Comparison of ENCODE assay signal across 9 cellular contexts in the genomic region with DNA sequence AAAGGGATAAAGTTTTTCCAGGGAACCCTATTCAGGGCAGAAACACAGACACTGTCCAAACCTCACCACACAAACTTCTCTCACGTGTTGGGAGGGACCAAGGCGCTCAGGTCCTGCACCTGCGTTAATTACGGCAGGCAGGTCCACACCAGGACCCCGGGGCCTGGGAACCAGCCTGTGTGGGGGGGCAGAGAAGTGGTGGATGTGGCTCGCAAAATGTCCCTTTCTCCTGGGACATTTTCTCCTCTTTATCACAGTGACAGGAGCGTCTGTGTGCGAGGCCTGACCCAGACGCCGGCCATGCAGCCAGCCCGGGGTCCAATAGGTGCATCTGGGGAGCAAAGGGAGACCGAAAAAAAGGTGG.
A peak's percentile ranks its signal among the peaks of the same experiment; 100 is the strongest.
DNase-seq lines count a peak whose midpoint lies in the region; ATAC-seq, FAIRE-seq and TF ChIP-seq lines count a peak whose summit lies in the region.
"Had no signal": no experiment of that assay in that cellular context is flagged by ENCODE, and none has a peak within 500 bp of the region (broad histone marks: within the 10 kb centered on the region; RNA-seq: fewer than 3 reads in every experiment).

No MANE protein-coding gene starts in this region.

- no peaks in the 10 kb centered on the region for H3K27me3 ChIP-seq in CD4-positive, alpha-beta T cell (ENCODE audit: control insufficient read depth, insufficient read depth, low read length)
- H3K27me3 ChIP-seq in parathyroid adenoma (ENCODE audit: control insufficient read depth, insufficient read depth, low read length) = no peaks in the 10 kb centered on the region

- peaks cover 25% of the 10 kb centered on the region for H3K4me1 Mint-ChIP-seq in CD4-positive, alpha-beta T cell (ENCODE audit: low read depth)

- ATAC-seq in CD4-positive, alpha-beta T cell (ENCODE audit: poor library complexity) = no peak
- no peak for ATAC-seq in GM21528 (IDR thresholded peaks at IDR 0.05; ENCODE audit: low FRiP score, unreplicated experiment)

- no peaks in the 10 kb centered on the region for H3K9me3 Mint-ChIP-seq in CD4-positive, alpha-beta T cell

- H3K4me2 ChIP-seq in parathyroid adenoma (ENCODE audit: low read length) = peak overlapping the region; percentile 99

- H3K27ac ChIP-seq in CD4-positive, alpha-beta T cell (ENCODE audit: low read depth, low read length) = no peak overlapping the region
- H3K27ac ChIP-seq in caudate nucleus (ENCODE audit: low read depth, low read length) (peak overlapping the region; percentile 65), parathyroid adenoma (peak overlapping the region; percentile 97)

- intact Hi-C loops in CD4-positive, alpha-beta T cell (cut with DNase I, micrococcal nuclease) = loop anchor here (1.0 to 10.0 kb wide), 9 partner anchors 24 to 1830 kb away; partner anchors contain the start of genes ZNF92 (in 2 of the 2), ERV3-1 (in 1 of the 2), ZNF107 (in 1 of the 2) and ZNF138 (in 1 of the 2)

- DNase-seq in CD4-positive, alpha-beta T cell = peak in 1 of 10 experiments; percentile 3
- DNase-seq in LNCaP clone FGC (ENCODE audit: low read depth) = no peak
- peak in 6 of 61 donors; percentile 0 to 35 (median 23) for DNase-seq in caudate nucleus (lab: John Stamatoyannopoulos, UW)
- DNase-seq in NCI-H446 (lab: John Stamatoyannopoulos, UW) = no peak
- no peak for DNase-seq in GM12892 (ENCODE audit: insufficient read length)
- DNase-seq in midbrain (lab: John Stamatoyannopoulos, UW) = no peak

- no peak for FAIRE-seq in GM12892 (lab: Jason Lieb, UNC)
- FAIRE-seq: frontal cortex had no signal

- H2AFZ ChIP-seq in parathyroid adenoma = peak overlapping the region; percentile 83

- no peaks in the 10 kb centered on the region for H3K27me3 Mint-ChIP-seq in CD4-positive, alpha-beta T cell

- H3K9ac ChIP-seq in parathyroid adenoma = no peak overlapping the region

- POLR2A ChIA-PET in CD4-positive, alpha-beta T cell (lab: Charles Lee) = interaction anchor here (0.7 to 2.7 kb wide), 9 partner anchors 9 to 1082 kb away, joined by 3 to 53 read pairs (median 6); partner anchors contain the start of genes ERV3-1, ZNF107, ZNF138 and ZNF273

- H3K4me3 ChIP-seq in LNCaP clone FGC (ENCODE audit: low read depth, low read length) = peak overlapping the region; percentile 49
- peak overlapping the region; percentile 90 for H3K4me3 ChIP-seq in parathyroid adenoma (ENCODE audit: low read depth, low read length)

- no peaks in the 10 kb centered on the region for H3K4me1 ChIP-seq in parathyroid adenoma

- peak overlapping the region; percentile 96 for H3K4me3 Mint-ChIP-seq in CD4-positive, alpha-beta T cell

- H3K36me3 ChIP-seq in parathyroid adenoma (ENCODE audit: control insufficient read depth, insufficient read depth, low read length) = no peaks in the 10 kb centered on the region

- no peak for TF ChIP-seq CTCF in CD4-positive, alpha-beta T cell (IDR thresholded peaks at IDR 0.05)
- TF ChIP-seq CTCF in LNCaP clone FGC (IDR thresholded peaks at IDR 0.05; ENCODE audit: control insufficient read depth, extremely low read depth, insufficient read depth) = no peak
- no peak for TF ChIP-seq CTCF in parathyroid adenoma (IDR thresholded peaks at IDR 0.05)

- no peaks in the 10 kb centered on the region for H3K9me3 ChIP-seq in CD4-positive, alpha-beta T cell (ENCODE audit: control insufficient read depth, low read length)
- H3K9me3 ChIP-seq in parathyroid adenoma (ENCODE audit: control insufficient read depth, low read length) = no peaks in the 10 kb centered on the region

- peaks cover 18% of the 10 kb centered on the region for H3K36me3 Mint-ChIP-seq in CD4-positive, alpha-beta T cell (ENCODE audit: low read depth)

- no peak for TF ChIP-seq POLR2A in GM12892 (IDR thresholded peaks at IDR 0.05; ENCODE audit: low read depth, low read length)

- H3K79me2 ChIP-seq in parathyroid adenoma = no peaks in the 10 kb centered on the region

- peak overlapping the region; percentile 91 for H3K27ac Mint-ChIP-seq in CD4-positive, alpha-beta T cell

- CTCF ChIA-PET in CD4-positive, alpha-beta T cell (lab: Charles Lee) = interaction anchor here (1.0 kb wide), 1 partner anchor 25 kb away, joined by 3 read pairs; no protein-coding TSS in a partner anchor
